In the genomic region with DNA sequence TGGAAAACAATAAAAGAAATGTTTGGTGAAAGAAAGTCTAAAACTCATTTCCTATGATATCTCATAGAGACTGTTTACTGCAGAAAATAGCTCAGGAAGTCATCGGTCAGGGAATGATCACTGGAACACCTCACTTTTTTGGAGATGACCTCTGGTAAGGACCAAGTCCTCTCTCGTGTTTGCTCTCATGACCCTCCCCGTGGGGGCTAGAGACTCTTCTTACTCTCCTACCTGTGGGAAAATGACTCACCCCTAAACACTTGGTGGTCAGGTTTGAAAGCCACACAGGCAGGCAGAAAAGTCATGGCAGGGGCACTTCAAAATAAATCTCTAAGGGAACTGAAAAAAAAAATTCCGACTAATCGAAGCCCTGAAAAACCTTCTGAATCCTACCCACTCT, we compare ENCODE assay signal across 11 cellular contexts. TPM values are rescaled to one million over a fixed set of nuclear protein-coding genes. Genes with fewer than 3 reads are reported as not detected.
DNase-seq lines count a peak whose midpoint lies in the region; ATAC-seq and TF ChIP-seq lines count a peak whose summit lies in the region.
"Had no signal": no experiment of that assay in that cellular context is flagged by ENCODE, and none has a peak within 500 bp of the region (broad histone marks: within the 10 kb centered on the region; RNA-seq: fewer than 3 reads in every experiment).

No MANE protein-coding gene starts in this region.

- H3K36me3 ChIP-seq in tibial artery (no peaks in the 10 kb centered on the region), ascending aorta (no peaks in the 10 kb centered on the region)

- ATAC-seq in GM19351 (IDR thresholded peaks at IDR 0.05; ENCODE audit: unreplicated experiment) (peak; percentile 43), HG03095 (IDR thresholded peaks at IDR 0.05; ENCODE audit: unreplicated experiment) (no peak)

- H3K4me1 ChIP-seq in tibial artery (peaks cover 0 to 3% (median 0%) of the 10 kb centered on the region in 4 donors), ascending aorta (no peaks in the 10 kb centered on the region)

- TF ChIP-seq CTCF in C4-2B (conservative IDR thresholded peaks at IDR 0.05): no peak
- TF ChIP-seq CTCF in LNCaP clone FGC (IDR thresholded peaks at IDR 0.05; ENCODE audit: control insufficient read depth, extremely low read depth, insufficient read depth): no peak
- no peak for TF ChIP-seq CTCF in glutamatergic neuron (IDR thresholded peaks at IDR 0.05; ENCODE audit: partially characterized antibody, unreplicated experiment)
- TF ChIP-seq CTCF in tibial artery (IDR thresholded peaks at IDR 0.05): no peak
- no peak for TF ChIP-seq CTCF in ascending aorta (IDR thresholded peaks at IDR 0.05)

- H3K4me3 ChIP-seq in LNCaP clone FGC (ENCODE audit: low read depth, low read length) (peak overlapping the region; percentile 29), tibial artery (no peak overlapping the region), ascending aorta (no peak overlapping the region)

- H3K9me3 ChIP-seq in tibial artery (no peaks in the 10 kb centered on the region), ascending aorta (no peaks in the 10 kb centered on the region)

- H3K27ac ChIP-seq in C4-2B (peak overlapping the region; percentile 52; the same call in 1 of the 2 replicates), tibial artery (no peak overlapping the region), ascending aorta (no peak overlapping the region)
- H3K27ac ChIP-seq: coronary artery had no signal

- H3K4me3 Mint-ChIP-seq in glutamatergic neuron (ENCODE audit: unreplicated experiment): no peak overlapping the region

- H3K27me3 ChIP-seq in tibial artery (no peaks in the 10 kb centered on the region), ascending aorta (no peaks in the 10 kb centered on the region)

- DNase-seq in LNCaP clone FGC (ENCODE audit: low read depth): no peak
- DNase-seq in glutamatergic neuron: no peak
- DNase-seq in tibial artery: no peak
- no peak for DNase-seq in ascending aorta (ENCODE audit: low spot score in 2 of 2)
- no peak for DNase-seq in SIG-M5 treated with dmso at 0.1 percent for 504 hours (lab: John Stamatoyannopoulos, UW; ENCODE audit: unreplicated experiment)
- DNase-seq: occipital lobe had no signal

- H3K9me3 Mint-ChIP-seq in glutamatergic neuron (ENCODE audit: unreplicated experiment): no peaks in the 10 kb centered on the region

- intact Hi-C loops in tibial artery (cut with DNase I; ENCODE audit: low total_unique reads): no loop called here
- intact Hi-C loops in ascending aorta (cut with DNase I): no loop called here

- H3K4me1 Mint-ChIP-seq in glutamatergic neuron (ENCODE audit: low read depth, unreplicated experiment): peaks cover 25% of the 10 kb centered on the region

- H3K36me3 Mint-ChIP-seq in glutamatergic neuron (ENCODE audit: unreplicated experiment): no peaks in the 10 kb centered on the region

- H3K27ac Mint-ChIP-seq in glutamatergic neuron (ENCODE audit: unreplicated experiment): peak overlapping the region; percentile 83

- no peaks in the 10 kb centered on the region for H3K27me3 Mint-ChIP-seq in glutamatergic neuron (ENCODE audit: unreplicated experiment)

RNA-seq across cellular contexts. Expression of gene FAM240B, which starts 48.2 kb away (rescaled TPM):
- total RNA-seq in glutamatergic neuron (ENCODE audit: unreplicated experiment) (not detected), ascending aorta (not detected)
- total RNA-seq: left lobe of liver, occipital lobe had no signal

RNA-seq across cellular contexts. Expression of gene ANKRD18A, which starts 51.4 kb away (rescaled TPM):
- total RNA-seq in glutamatergic neuron (ENCODE audit: unreplicated experiment): 32.3 TPM
- not detected for total RNA-seq in ascending aorta

Comparison
In these comparisons a context has a peak if more than half of its experiments do, and no peak if none do; other contexts are left out.
1. RNA of gene ANKRD18A, which starts 51.4 kb away (total RNA-seq): 32.3 TPM in glutamatergic neuron (single experiment); not detected in ascending aorta (single experiment); every median in the first group is over 10 times any median in the second.